In the genomic region with DNA sequence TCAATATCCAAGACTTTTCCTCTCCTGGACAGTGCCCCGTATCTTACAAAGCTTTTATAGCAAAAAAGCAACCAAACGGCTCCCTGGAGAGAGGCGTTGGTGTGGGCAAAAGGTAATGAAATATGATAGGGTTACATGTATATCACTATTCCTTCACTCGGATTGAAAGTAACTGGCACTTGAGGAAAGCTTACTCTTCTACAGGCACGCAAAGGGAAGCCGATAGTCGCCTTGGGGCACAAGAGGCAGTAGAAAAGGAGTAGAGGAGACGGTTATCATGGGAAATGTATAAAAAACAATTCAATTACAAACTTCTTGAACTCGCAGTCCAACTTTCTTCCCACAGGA, we compare ENCODE assay signal across 8 cellular contexts. TPM values are rescaled to one million over a fixed set of nuclear protein-coding genes. Genes with fewer than 3 reads are reported as not detected.
A peak's percentile ranks its signal among the peaks of the same experiment; 100 is the strongest.
DNase-seq lines count a peak whose midpoint lies in the region; ATAC-seq, FAIRE-seq and TF ChIP-seq lines count a peak whose summit lies in the region.

No MANE protein-coding gene starts in this region.

- peak overlapping the region; percentile 86 for H3K4me2 ChIP-seq in astrocyte (ENCODE audit: low read length)

- no peak overlapping the region for H2AFZ ChIP-seq in astrocyte (ENCODE audit: low read depth, low read length)

- H3K4me3 ChIP-seq in heart left ventricle: peak overlapping the region; percentile 73 to 99 (median 96)
- peak overlapping the region; percentile 62 for H3K4me3 ChIP-seq in astrocyte (ENCODE audit: insufficient read depth, low read depth, low read length)
- peak overlapping the region; percentile 93 to 99 (median 97) for H3K4me3 ChIP-seq in right lobe of liver
- peak overlapping the region; percentile 90 for H3K4me3 ChIP-seq in urinary bladder (ENCODE audit: low read depth, low read length)

- TF ChIP-seq CTCF in heart left ventricle (IDR thresholded peaks at IDR 0.05) (no peak), astrocyte (IDR thresholded peaks at IDR 0.05; ENCODE audit: insufficient read depth, low read depth, low read length) (no peak), right lobe of liver (IDR thresholded peaks at IDR 0.05) (no peak)

- FAIRE-seq in astrocyte (lab: Jason Lieb, UNC) (no peak), GM19239 (lab: Jason Lieb, UNC) (no peak)

- H3K36me3 ChIP-seq in heart left ventricle: peaks cover 0 to 31% (median 26%) of the 10 kb centered on the region in 9 donors
- H3K36me3 ChIP-seq in astrocyte (ENCODE audit: insufficient read depth, low read length): peaks cover 3% of the 10 kb centered on the region
- H3K36me3 ChIP-seq in right lobe of liver: peaks cover 0 to 20% (median 0%) of the 10 kb centered on the region in 4 donors
- no peaks in the 10 kb centered on the region for H3K36me3 ChIP-seq in urinary bladder (ENCODE audit: insufficient read depth)

- H3K4me1 ChIP-seq in heart left ventricle: peaks cover 0 to 65% (median 39%) of the 10 kb centered on the region in 12 donors
- H3K4me1 ChIP-seq in astrocyte (ENCODE audit: insufficient read depth, low read length): peaks cover 11% of the 10 kb centered on the region
- H3K4me1 ChIP-seq in right lobe of liver: peaks cover 0 to 54% (median 32%) of the 10 kb centered on the region in 4 donors
- H3K4me1 ChIP-seq in urinary bladder (ENCODE audit: insufficient read depth): no peaks in the 10 kb centered on the region

- no peaks in the 10 kb centered on the region for H3K36me3 Mint-ChIP-seq in astrocyte (ENCODE audit: low read depth, unreplicated experiment)

- TF ChIP-seq POLR2A in heart left ventricle (IDR thresholded peaks at IDR 0.05) (no peak), right lobe of liver (IDR thresholded peaks at IDR 0.05) (no peak)

- H3K27ac ChIP-seq in heart left ventricle: peak overlapping the region; percentile 75 to 99 (median 96)
- H3K27ac ChIP-seq in astrocyte (ENCODE audit: low read depth, low read length): no peak overlapping the region
- peak overlapping the region; percentile 97 to 99 (median 98) for H3K27ac ChIP-seq in right lobe of liver
- H3K27ac ChIP-seq in urinary bladder (ENCODE audit: low read depth): no peak overlapping the region

- peak overlapping the region; percentile 88 for H3K9ac ChIP-seq in astrocyte (ENCODE audit: low read length)

- peak overlapping the region; percentile 93 for H3K4me3 Mint-ChIP-seq in astrocyte (ENCODE audit: unreplicated experiment)

- intact Hi-C loops in heart left ventricle (cut with DNase I): loop anchor here in 4 of 10 donors (2.0 kb wide), 3 partner anchors 15 to 25 kb away; no protein-coding TSS in a partner anchor
- intact Hi-C loops in cardiac septum (cut with DNase I): loop anchor here (2.0 kb wide), 1 partner anchor 13 kb away; no protein-coding TSS in a partner anchor
- intact Hi-C loops in right lobe of liver (cut with DNase I): no loop called here

- H3K27ac Mint-ChIP-seq in astrocyte (ENCODE audit: unreplicated experiment): peak overlapping the region; percentile 73

- H3K27me3 Mint-ChIP-seq in astrocyte (ENCODE audit: low read depth, unreplicated experiment): no peaks in the 10 kb centered on the region

- H3K4me1 Mint-ChIP-seq in astrocyte (ENCODE audit: low read depth, unreplicated experiment): peaks cover 13% of the 10 kb centered on the region

- H3K27me3 ChIP-seq in heart left ventricle: no peaks in the 10 kb centered on the region
- no peaks in the 10 kb centered on the region for H3K27me3 ChIP-seq in astrocyte (ENCODE audit: insufficient read depth, low read length)
- no peaks in the 10 kb centered on the region for H3K27me3 ChIP-seq in right lobe of liver

- ATAC-seq in heart left ventricle (no peak), right lobe of liver (no peak), GM19467 (IDR thresholded peaks at IDR 0.05; ENCODE audit: unreplicated experiment) (no peak)

- peaks cover 32% of the 10 kb centered on the region for H4K20me1 ChIP-seq in astrocyte (ENCODE audit: insufficient read depth, low read length)

- H3K79me2 ChIP-seq in astrocyte (ENCODE audit: insufficient read depth, low read length): peaks cover 57% of the 10 kb centered on the region

- no peaks in the 10 kb centered on the region for H3K9me3 ChIP-seq in heart left ventricle
- no peaks in the 10 kb centered on the region for H3K9me3 ChIP-seq in astrocyte (ENCODE audit: insufficient read depth, low read depth, low read length)
- no peaks in the 10 kb centered on the region for H3K9me3 ChIP-seq in right lobe of liver

- H3K9me3 Mint-ChIP-seq in astrocyte (ENCODE audit: unreplicated experiment): no peaks in the 10 kb centered on the region

- DNase-seq in heart left ventricle (no peak), cardiac septum (ENCODE audit: low spot score) (no peak), astrocyte (ENCODE audit: low read depth) (no peak), right lobe of liver (no peak), amygdala (lab: John Stamatoyannopoulos, UW) (no peak), GM19239 (ENCODE audit: insufficient read length, low spot score) (no peak)

- 4 to 14% (median 8%) methylated on average over 9 of the region's 9 CpGs for WGBS in heart left ventricle, 4 donors
- 3% methylated on average over 9 of the region's 9 CpGs for WGBS in right lobe of liver (ENCODE audit: insufficient coverage, low coverage, low lambda C conversion rate, missing lambda C conversion rate)
- WGBS in urinary bladder: 18% methylated on average over 9 of the region's 9 CpGs

RNA-seq across cellular contexts. Expression of a gene that starts 1.1 kb away (rescaled TPM):
- total RNA-seq in heart left ventricle (100 to 1,000 TPM in 1 of 9 donors, 10 to 100 TPM in 8; 38.8 to 137 (median 61.5) TPM), cardiac septum (77.7 TPM), astrocyte (63.5 and 78.8 TPM in 2 replicates), right lobe of liver (100 to 1,000 TPM in 4 of 6 experiments, 10 to 100 TPM in 2; 93.7 to 114 (median 107) TPM), urinary bladder (18.1 TPM)
- polyA plus RNA-seq in heart left ventricle (10 to 100 TPM; 29.9 to 79.6 TPM), urinary bladder (30.3 TPM)

RNA-seq across cellular contexts. Expression of a gene that starts 19.0 kb away (rescaled TPM):
- 10 to 100 TPM; 24.5 to 39.0 (median 32.2) TPM for total RNA-seq in heart left ventricle
- 10 to 100 TPM; 33.3 TPM for polyA plus RNA-seq in heart left ventricle
- 34.1 TPM for total RNA-seq in cardiac septum
- 60.7 and 63.8 TPM in 2 replicates for total RNA-seq in astrocyte
- 10 to 100 TPM; 18.2 to 26.5 (median 23.3) TPM for total RNA-seq in right lobe of liver
- total RNA-seq in urinary bladder: 36.3 TPM
- polyA plus RNA-seq in urinary bladder: 45.3 TPM

RNA-seq across cellular contexts. Expression of a gene that starts 19.1 kb away (rescaled TPM):
- 1 to 10 TPM in 3 of 9 donors, under 1 TPM in 6; 0.25 to 2.5 (median 0.65) TPM for total RNA-seq in heart left ventricle
- 1 to 10 TPM in 1 of 2 donors, under 1 TPM in 1; 0.88 to 2.7 TPM for polyA plus RNA-seq in heart left ventricle
- 0.70 TPM for total RNA-seq in cardiac septum
- 12.2 and 12.9 TPM in 2 replicates for total RNA-seq in astrocyte
- total RNA-seq in right lobe of liver: 1 to 10 TPM in 4 of 6 experiments, under 1 TPM in 2; 0.53 to 2.6 (median 1.2) TPM
- total RNA-seq in urinary bladder: 0.53 TPM
- polyA plus RNA-seq in urinary bladder: 3.0 TPM

RNA-seq across cellular contexts. Expression of a gene that starts 33.6 kb away (rescaled TPM):
- 1 to 10 TPM; 1.2 to 8.8 (median 2.3) TPM for total RNA-seq in heart left ventricle
- polyA plus RNA-seq in heart left ventricle: 1 to 10 TPM; 2.5 to 2.9 TPM
- total RNA-seq in cardiac septum: 4.1 TPM
- total RNA-seq in astrocyte: 39.4 and 40.6 TPM in 2 replicates
- total RNA-seq in right lobe of liver: 1 to 10 TPM in 5 of 6 experiments, under 1 TPM in 1; 0.77 to 6.4 (median 3.3) TPM
- total RNA-seq in urinary bladder: 14.4 TPM
- polyA plus RNA-seq in urinary bladder: 15.6 TPM

Comparison
In these comparisons a context has a peak if more than half of its experiments do, and no peak if none do; other contexts are left out.
1. H3K27ac ChIP-seq: peak in heart left ventricle (12 of 12) and right lobe of liver (3 of 3); none in astrocyte (single experiment) and urinary bladder (single experiment).
2. Peak in every context shown above with its lines, with median percentiles within 50 percentile points of each other: H3K4me3 ChIP-seq.